In genomic region chr2:62857139-62857931, GRCh38 we compare ENCODE assay signal across 25 cellular contexts.
"Had no signal": no experiment of that assay in that cellular context is flagged by ENCODE, and none has a peak within 500 bp of the region (broad histone marks: within the 10 kb centered on the region; RNA-seq: fewer than 3 reads in every experiment).

No MANE protein-coding gene starts in this region.

- DNase-seq: activated CD4-positive, alpha-beta T cell treated with anti-CD3 and anti-CD28 coated beads for 4 hours; activated CD4-positive, alpha-beta T cell treated with anti-CD3 and anti-CD28 coated beads, Interleukin-2, amount 50 U/mL, for 48 hours; activated CD4-positive, CD25-positive, alpha-beta regulatory T cell; activated effector memory CD4-positive, alpha-beta T cell treated with Interleukin-2 at 50 U/mL for 16 hours; activated naive CD4-positive, alpha-beta T cell treated with anti-CD3 and anti-CD28 coated beads, Interleukin-2, amount 50 U/mL, for 16 hours; activated naive CD8-positive, alpha-beta T cell treated with anti-CD3 and anti-CD28 coated beads, Interleukin-2, amount 50 U/mL, for 24 hours; activated T-cell treated with anti-CD3 and anti-CD28 coated beads, Interleukin-2, amount 50 U/mL, for 48 hours; anterior cingulate cortex; body of pancreas; dermis blood vessel endothelial cell; effector CD8-positive, alpha-beta T cell; hypothalamus; mammary epithelial cell; naive thymus-derived CD8-positive, alpha-beta T cell; stimulated activated CD4-positive, alpha-beta T cell treated with anti-CD3 and anti-CD28 coated beads, Interleukin-4, amount 100 ng/mL, for 24 hours; stimulated activated naive CD8-positive, alpha-beta T cell treated with anti-CD3 and anti-CD28 coated beads, Interleukin-15, Interleukin-2, amounts not matched to agents 100 U/mL and 50 U/mL, for 24 hours; T1000; upper lobe of left lung had no signal

- H3K4me2 ChIP-seq: neural progenitor cell had no signal

- H3K4me3 Mint-ChIP-seq: activated naive CD8-positive, alpha-beta T cell treated with anti-CD3 and anti-CD28 coated beads, Interleukin-2, amount 50 U/mL, for 24 hours; mesothelial cell of epicardium; naive thymus-derived CD8-positive, alpha-beta T cell; neural progenitor cell; T-helper 1 cell treated with Interleukin-12 subunit alpha and Interleukin-12 subunit beta and Interleukin-4 antibody, amounts not matched to agents 30 μg/mL and 1 μg/mL, for 36 hours had no signal

- H3K9me3 ChIP-seq: gastroesophageal sphincter, upper lobe of left lung had no signal

- H3K4me1 Mint-ChIP-seq: activated naive CD8-positive, alpha-beta T cell treated with anti-CD3 and anti-CD28 coated beads, Interleukin-2, amount 50 U/mL, for 24 hours; mesothelial cell of epicardium; naive thymus-derived CD8-positive, alpha-beta T cell; neural progenitor cell had no signal

- H3K4me1 ChIP-seq: body of pancreas, neural progenitor cell, upper lobe of left lung had no signal

- H3K4me3 ChIP-seq: body of pancreas, gastroesophageal sphincter, neural progenitor cell, upper lobe of left lung had no signal

- H3K27ac Mint-ChIP-seq: mesothelial cell of epicardium; naive thymus-derived CD8-positive, alpha-beta T cell; neural progenitor cell; progenitor cell of endocrine pancreas; T-helper 1 cell treated with Interleukin-12 subunit alpha and Interleukin-12 subunit beta and Interleukin-4 antibody, amounts not matched to agents 30 μg/mL and 1 μg/mL, for 36 hours had no signal

- H3K27me3 Mint-ChIP-seq: activated naive CD8-positive, alpha-beta T cell treated with anti-CD3 and anti-CD28 coated beads, Interleukin-2, amount 50 U/mL, for 24 hours; naive thymus-derived CD8-positive, alpha-beta T cell; progenitor cell of endocrine pancreas had no signal

- H3K27ac ChIP-seq: body of pancreas, gastroesophageal sphincter, neural progenitor cell, upper lobe of left lung had no signal

- ATAC-seq: body of pancreas; esophagus mucosa; gastroesophageal sphincter; naive thymus-derived CD8-positive, alpha-beta T cell; stimulated activated naive CD8-positive, alpha-beta T cell treated with anti-CD3 and anti-CD28 coated beads, Interleukin-15, Interleukin-2, amounts not matched to agents 100 U/mL and 50 U/mL, for 24 hours had no signal

- FAIRE-seq: endothelial cell of umbilical vein had no signal
